Comparison of ENCODE assay signal across 2 cellular contexts in the genomic region with DNA sequence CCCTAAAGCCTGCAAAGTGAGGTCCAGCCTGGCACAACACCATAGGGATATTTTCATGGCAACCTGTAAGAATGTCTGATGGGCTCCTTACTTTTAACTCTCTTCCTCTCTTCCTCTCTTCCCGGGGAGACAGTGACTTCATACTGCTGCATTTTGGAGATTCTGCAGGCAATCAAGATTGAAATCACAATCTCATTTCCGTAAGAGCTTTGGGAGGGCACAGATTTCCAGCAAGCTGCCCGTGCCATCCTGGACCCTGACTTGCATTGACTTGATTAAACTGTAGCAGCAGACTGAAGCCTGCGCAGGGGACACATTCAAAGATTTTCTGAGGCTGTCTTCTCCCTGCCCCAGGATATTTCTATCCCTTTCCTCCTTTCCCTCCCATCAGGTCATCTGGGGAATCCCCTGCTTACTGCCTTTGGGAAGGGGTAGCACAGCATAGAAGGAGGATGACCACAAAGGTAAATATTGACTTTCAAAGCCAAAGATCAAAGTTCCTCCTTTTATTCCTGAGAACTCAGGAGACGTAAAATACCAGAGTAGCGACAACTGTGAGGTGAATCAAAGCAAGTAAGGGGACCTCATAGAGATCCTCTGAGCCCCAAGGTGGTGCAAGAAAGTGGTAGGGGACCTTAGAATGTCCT.
TF ChIP-seq lines count a peak whose summit lies in the region.

No MANE protein-coding gene starts in this region.

TF ChIP-seq in H1, 55 proteins besides CTCF, POLR2A, EP300 and RAD21:
- TF ChIP-seq ZNF274 (IDR thresholded peaks at IDR 0.05; ENCODE audit: borderline replicate concordance, extremely low read depth, low read length) = no peak
- TF ChIP-seq TCF12 (IDR thresholded peaks at IDR 0.05; ENCODE audit: low read depth, low read length) = no peak
- no peak for TF ChIP-seq NANOG (IDR thresholded peaks at IDR 0.05; ENCODE audit: insufficient read depth, low read depth, low read length, poor library complexity, severe bottlenecking)
- TF ChIP-seq, protein P1, sequence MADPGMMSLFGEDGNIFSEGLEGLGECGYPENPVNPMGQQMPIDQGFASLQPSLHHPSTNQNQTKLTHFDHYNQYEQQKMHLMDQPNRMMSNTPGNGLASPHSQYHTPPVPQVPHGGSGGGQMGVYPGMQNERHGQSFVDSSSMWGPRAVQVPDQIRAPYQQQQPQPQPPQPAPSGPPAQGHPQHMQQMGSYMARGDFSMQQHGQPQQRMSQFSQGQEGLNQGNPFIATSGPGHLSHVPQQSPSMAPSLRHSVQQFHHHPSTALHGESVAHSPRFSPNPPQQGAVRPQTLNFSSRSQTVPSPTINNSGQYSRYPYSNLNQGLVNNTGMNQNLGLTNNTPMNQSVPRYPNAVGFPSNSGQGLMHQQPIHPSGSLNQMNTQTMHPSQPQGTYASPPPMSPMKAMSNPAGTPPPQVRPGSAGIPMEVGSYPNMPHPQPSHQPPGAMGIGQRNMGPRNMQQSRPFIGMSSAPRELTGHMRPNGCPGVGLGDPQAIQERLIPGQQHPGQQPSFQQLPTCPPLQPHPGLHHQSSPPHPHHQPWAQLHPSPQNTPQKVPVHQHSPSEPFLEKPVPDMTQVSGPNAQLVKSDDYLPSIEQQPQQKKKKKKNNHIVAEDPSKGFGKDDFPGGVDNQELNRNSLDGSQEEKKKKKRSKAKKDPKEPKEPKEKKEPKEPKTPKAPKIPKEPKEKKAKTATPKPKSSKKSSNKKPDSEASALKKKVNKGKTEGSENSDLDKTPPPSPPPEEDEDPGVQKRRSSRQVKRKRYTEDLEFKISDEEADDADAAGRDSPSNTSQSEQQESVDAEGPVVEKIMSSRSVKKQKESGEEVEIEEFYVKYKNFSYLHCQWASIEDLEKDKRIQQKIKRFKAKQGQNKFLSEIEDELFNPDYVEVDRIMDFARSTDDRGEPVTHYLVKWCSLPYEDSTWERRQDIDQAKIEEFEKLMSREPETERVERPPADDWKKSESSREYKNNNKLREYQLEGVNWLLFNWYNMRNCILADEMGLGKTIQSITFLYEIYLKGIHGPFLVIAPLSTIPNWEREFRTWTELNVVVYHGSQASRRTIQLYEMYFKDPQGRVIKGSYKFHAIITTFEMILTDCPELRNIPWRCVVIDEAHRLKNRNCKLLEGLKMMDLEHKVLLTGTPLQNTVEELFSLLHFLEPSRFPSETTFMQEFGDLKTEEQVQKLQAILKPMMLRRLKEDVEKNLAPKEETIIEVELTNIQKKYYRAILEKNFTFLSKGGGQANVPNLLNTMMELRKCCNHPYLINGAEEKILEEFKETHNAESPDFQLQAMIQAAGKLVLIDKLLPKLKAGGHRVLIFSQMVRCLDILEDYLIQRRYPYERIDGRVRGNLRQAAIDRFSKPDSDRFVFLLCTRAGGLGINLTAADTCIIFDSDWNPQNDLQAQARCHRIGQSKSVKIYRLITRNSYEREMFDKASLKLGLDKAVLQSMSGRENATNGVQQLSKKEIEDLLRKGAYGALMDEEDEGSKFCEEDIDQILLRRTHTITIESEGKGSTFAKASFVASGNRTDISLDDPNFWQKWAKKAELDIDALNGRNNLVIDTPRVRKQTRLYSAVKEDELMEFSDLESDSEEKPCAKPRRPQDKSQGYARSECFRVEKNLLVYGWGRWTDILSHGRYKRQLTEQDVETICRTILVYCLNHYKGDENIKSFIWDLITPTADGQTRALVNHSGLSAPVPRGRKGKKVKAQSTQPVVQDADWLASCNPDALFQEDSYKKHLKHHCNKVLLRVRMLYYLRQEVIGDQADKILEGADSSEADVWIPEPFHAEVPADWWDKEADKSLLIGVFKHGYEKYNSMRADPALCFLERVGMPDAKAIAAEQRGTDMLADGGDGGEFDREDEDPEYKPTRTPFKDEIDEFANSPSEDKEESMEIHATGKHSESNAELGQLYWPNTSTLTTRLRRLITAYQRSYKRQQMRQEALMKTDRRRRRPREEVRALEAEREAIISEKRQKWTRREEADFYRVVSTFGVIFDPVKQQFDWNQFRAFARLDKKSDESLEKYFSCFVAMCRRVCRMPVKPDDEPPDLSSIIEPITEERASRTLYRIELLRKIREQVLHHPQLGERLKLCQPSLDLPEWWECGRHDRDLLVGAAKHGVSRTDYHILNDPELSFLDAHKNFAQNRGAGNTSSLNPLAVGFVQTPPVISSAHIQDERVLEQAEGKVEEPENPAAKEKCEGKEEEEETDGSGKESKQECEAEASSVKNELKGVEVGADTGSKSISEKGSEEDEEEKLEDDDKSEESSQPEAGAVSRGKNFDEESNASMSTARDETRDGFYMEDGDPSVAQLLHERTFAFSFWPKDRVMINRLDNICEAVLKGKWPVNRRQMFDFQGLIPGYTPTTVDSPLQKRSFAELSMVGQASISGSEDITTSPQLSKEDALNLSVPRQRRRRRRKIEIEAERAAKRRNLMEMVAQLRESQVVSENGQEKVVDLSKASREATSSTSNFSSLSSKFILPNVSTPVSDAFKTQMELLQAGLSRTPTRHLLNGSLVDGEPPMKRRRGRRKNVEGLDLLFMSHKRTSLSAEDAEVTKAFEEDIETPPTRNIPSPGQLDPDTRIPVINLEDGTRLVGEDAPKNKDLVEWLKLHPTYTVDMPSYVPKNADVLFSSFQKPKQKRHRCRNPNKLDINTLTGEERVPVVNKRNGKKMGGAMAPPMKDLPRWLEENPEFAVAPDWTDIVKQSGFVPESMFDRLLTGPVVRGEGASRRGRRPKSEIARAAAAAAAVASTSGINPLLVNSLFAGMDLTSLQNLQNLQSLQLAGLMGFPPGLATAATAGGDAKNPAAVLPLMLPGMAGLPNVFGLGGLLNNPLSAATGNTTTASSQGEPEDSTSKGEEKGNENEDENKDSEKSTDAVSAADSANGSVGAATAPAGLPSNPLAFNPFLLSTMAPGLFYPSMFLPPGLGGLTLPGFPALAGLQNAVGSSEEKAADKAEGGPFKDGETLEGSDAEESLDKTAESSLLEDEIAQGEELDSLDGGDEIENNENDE (IDR thresholded peaks at IDR 0.05; ENCODE audit: insufficient replicate concordance, low read length) = no peak
- no peak for TF ChIP-seq RFX5 (IDR thresholded peaks at IDR 0.05; ENCODE audit: borderline replicate concordance, low read depth, low read length)
- no peak for TF ChIP-seq RBBP5 (IDR thresholded peaks at IDR 0.05; ENCODE audit: borderline replicate concordance, low read depth, low read length)
- TF ChIP-seq EZH2 (IDR thresholded peaks at IDR 0.05; ENCODE audit: low read depth, low read length, severe bottlenecking) = no peak
- TF ChIP-seq HDAC6 (IDR thresholded peaks at IDR 0.05; ENCODE audit: low read depth, low read length) = no peak

TF ChIP-seq in HepG2, 621 proteins besides CTCF, POLR2A, EP300 and RAD21 (continues in another document):
- TF ChIP-seq, protein P2, sequence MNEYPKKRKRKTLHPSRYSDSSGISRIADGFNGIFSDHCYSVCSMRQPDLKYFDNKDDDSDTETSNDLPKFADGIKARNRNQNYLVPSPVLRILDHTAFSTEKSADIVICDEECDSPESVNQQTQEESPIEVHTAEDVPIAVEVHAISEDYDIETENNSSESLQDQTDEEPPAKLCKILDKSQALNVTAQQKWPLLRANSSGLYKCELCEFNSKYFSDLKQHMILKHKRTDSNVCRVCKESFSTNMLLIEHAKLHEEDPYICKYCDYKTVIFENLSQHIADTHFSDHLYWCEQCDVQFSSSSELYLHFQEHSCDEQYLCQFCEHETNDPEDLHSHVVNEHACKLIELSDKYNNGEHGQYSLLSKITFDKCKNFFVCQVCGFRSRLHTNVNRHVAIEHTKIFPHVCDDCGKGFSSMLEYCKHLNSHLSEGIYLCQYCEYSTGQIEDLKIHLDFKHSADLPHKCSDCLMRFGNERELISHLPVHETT (CRISPR knock-in tag; conservative IDR thresholded peaks at IDR 0.05) = no peak
- TF ChIP-seq, protein P3, sequence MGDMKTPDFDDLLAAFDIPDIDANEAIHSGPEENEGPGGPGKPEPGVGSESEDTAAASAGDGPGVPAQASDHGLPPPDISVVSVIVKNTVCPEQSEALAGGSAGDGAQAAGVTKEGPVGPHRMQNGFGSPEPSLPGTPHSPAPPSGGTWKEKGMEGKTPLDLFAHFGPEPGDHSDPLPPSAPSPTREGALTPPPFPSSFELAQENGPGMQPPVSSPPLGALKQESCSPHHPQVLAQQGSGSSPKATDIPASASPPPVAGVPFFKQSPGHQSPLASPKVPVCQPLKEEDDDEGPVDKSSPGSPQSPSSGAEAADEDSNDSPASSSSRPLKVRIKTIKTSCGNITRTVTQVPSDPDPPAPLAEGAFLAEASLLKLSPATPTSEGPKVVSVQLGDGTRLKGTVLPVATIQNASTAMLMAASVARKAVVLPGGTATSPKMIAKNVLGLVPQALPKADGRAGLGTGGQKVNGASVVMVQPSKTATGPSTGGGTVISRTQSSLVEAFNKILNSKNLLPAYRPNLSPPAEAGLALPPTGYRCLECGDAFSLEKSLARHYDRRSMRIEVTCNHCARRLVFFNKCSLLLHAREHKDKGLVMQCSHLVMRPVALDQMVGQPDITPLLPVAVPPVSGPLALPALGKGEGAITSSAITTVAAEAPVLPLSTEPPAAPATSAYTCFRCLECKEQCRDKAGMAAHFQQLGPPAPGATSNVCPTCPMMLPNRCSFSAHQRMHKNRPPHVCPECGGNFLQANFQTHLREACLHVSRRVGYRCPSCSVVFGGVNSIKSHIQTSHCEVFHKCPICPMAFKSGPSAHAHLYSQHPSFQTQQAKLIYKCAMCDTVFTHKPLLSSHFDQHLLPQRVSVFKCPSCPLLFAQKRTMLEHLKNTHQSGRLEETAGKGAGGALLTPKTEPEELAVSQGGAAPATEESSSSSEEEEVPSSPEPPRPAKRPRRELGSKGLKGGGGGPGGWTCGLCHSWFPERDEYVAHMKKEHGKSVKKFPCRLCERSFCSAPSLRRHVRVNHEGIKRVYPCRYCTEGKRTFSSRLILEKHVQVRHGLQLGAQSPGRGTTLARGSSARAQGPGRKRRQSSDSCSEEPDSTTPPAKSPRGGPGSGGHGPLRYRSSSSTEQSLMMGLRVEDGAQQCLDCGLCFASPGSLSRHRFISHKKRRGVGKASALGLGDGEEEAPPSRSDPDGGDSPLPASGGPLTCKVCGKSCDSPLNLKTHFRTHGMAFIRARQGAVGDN (CRISPR knock-in tag; IDR thresholded peaks at IDR 0.05) = no peak
- TF ChIP-seq, protein P4, sequence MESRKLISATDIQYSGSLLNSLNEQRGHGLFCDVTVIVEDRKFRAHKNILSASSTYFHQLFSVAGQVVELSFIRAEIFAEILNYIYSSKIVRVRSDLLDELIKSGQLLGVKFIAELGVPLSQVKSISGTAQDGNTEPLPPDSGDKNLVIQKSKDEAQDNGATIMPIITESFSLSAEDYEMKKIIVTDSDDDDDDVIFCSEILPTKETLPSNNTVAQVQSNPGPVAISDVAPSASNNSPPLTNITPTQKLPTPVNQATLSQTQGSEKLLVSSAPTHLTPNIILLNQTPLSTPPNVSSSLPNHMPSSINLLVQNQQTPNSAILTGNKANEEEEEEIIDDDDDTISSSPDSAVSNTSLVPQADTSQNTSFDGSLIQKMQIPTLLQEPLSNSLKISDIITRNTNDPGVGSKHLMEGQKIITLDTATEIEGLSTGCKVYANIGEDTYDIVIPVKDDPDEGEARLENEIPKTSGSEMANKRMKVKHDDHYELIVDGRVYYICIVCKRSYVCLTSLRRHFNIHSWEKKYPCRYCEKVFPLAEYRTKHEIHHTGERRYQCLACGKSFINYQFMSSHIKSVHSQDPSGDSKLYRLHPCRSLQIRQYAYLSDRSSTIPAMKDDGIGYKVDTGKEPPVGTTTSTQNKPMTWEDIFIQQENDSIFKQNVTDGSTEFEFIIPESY (CRISPR knock-in tag; IDR thresholded peaks at IDR 0.05) = no peak
- TF ChIP-seq POLR2AphosphoS5 (IDR thresholded peaks at IDR 0.05; ENCODE audit: low read depth, low read length) (no peak), ZNF33A (CRISPR knock-in tag; IDR thresholded peaks at IDR 0.05; ENCODE audit: borderline replicate concordance) (no peak), BCL6 (CRISPR knock-in tag; IDR thresholded peaks at IDR 0.05) (0 out of 2 replicates have a peak, but pooled peaks have one; percentile 12), ZNF577 (CRISPR knock-in tag; IDR thresholded peaks at IDR 0.05; ENCODE audit: borderline replicate concordance, low read depth) (no peak), ADNP (CRISPR knock-in tag; IDR thresholded peaks at IDR 0.05) (no peak)
- TF ChIP-seq, protein P5, sequence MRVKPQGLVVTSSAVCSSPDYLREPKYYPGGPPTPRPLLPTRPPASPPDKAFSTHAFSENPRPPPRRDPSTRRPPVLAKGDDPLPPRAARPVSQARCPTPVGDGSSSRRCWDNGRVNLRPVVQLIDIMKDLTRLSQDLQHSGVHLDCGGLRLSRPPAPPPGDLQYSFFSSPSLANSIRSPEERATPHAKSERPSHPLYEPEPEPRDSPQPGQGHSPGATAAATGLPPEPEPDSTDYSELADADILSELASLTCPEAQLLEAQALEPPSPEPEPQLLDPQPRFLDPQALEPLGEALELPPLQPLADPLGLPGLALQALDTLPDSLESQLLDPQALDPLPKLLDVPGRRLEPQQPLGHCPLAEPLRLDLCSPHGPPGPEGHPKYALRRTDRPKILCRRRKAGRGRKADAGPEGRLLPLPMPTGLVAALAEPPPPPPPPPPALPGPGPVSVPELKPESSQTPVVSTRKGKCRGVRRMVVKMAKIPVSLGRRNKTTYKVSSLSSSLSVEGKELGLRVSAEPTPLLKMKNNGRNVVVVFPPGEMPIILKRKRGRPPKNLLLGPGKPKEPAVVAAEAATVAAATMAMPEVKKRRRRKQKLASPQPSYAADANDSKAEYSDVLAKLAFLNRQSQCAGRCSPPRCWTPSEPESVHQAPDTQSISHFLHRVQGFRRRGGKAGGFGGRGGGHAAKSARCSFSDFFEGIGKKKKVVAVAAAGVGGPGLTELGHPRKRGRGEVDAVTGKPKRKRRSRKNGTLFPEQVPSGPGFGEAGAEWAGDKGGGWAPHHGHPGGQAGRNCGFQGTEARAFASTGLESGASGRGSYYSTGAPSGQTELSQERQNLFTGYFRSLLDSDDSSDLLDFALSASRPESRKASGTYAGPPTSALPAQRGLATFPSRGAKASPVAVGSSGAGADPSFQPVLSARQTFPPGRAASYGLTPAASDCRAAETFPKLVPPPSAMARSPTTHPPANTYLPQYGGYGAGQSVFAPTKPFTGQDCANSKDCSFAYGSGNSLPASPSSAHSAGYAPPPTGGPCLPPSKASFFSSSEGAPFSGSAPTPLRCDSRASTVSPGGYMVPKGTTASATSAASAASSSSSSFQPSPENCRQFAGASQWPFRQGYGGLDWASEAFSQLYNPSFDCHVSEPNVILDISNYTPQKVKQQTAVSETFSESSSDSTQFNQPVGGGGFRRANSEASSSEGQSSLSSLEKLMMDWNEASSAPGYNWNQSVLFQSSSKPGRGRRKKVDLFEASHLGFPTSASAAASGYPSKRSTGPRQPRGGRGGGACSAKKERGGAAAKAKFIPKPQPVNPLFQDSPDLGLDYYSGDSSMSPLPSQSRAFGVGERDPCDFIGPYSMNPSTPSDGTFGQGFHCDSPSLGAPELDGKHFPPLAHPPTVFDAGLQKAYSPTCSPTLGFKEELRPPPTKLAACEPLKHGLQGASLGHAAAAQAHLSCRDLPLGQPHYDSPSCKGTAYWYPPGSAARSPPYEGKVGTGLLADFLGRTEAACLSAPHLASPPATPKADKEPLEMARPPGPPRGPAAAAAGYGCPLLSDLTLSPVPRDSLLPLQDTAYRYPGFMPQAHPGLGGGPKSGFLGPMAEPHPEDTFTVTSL (CRISPR knock-in tag; IDR thresholded peaks at IDR 0.05; ENCODE audit: borderline replicate concordance) = peak; percentile 75; the same call in 1 of the 2 replicates
